In genomic region chr19:11100064-11100463, GRCh38 we compare ENCODE assay signal across 20 cellular contexts. TPM values are rescaled to one million over a fixed set of nuclear protein-coding genes. Genes with fewer than 3 reads are reported as not detected.
A peak's percentile ranks its signal among the peaks of the same experiment; 100 is the strongest.
DNase-seq lines count a peak whose midpoint lies in the region; ATAC-seq, FAIRE-seq and TF ChIP-seq lines count a peak whose summit lies in the region.
"Had no signal": no experiment of that assay in that cellular context is flagged by ENCODE, and none has a peak within 500 bp of the region (broad histone marks: within the 10 kb centered on the region; RNA-seq: fewer than 3 reads in every experiment).

No MANE protein-coding gene starts in this region.

- intact Hi-C loops in A673 (cut with micrococcal nuclease; ENCODE audit: unreplicated experiment) = no loop called here
- intact Hi-C loops in K562 (cut with micrococcal nuclease) = no loop called here

- peaks cover 3% of the 10 kb centered on the region for H3K9me3 Mint-ChIP-seq in natural killer cell treated with Interleukin-12 subunit alpha and Interleukin-12 subunit beta and Interleukin-15 and Interleukin-18, amount 100 ng/mL, for 72 hours

- peaks cover 98% of the 10 kb centered on the region for H3K36me3 ChIP-seq in A673 (ENCODE audit: insufficient read depth, low read length, poor library complexity, severe bottlenecking)
- H3K36me3 ChIP-seq in BLaER1 treated with 17β-estradiol and CSF1 and Interleukin-3, amounts not matched to agents 10 nM and 100 nM = peaks cover 47 to 100% (median 98%) of the 10 kb centered on the region in 11 experiments
- H3K36me3 ChIP-seq in K562 (ENCODE audit: control insufficient read depth, insufficient read depth, low read length) = peaks cover 97% of the 10 kb centered on the region
- H3K36me3 ChIP-seq in hepatocyte (replicated peaks; ENCODE audit: insufficient read depth, low read depth) = no peaks in the 10 kb centered on the region
- H3K36me3 ChIP-seq: ovary had no signal

- TF ChIP-seq RAD21 in K562 (CRISPR knock-in tag; conservative IDR thresholded peaks at IDR 0.05 in 1 of 2, IDR thresholded peaks at IDR 0.05 in 1 of 2) = no peak

- H3K27ac ChIP-seq in A673 (ENCODE audit: low read depth, low read length, poor library complexity, severe bottlenecking) (peak overlapping the region; percentile 63), K562 (ENCODE audit: extremely low read depth, low read depth, low read length) (no peak overlapping the region; the same call in 2 of the 3 replicates), hepatocyte (no peak overlapping the region)
- H3K27ac ChIP-seq in BLaER1 treated with 17β-estradiol and CSF1 and Interleukin-3, amounts not matched to agents 10 nM and 100 nM = peak overlapping the region in 9 of 11 experiments; percentile 16 to 58 (median 42); a peak in 16 of 22 replicates
- H3K27ac ChIP-seq: left lung, ovary had no signal

- H4K20me1 ChIP-seq in BLaER1 treated with 17β-estradiol and CSF1 and Interleukin-3, amounts not matched to agents 10 nM and 100 nM = peaks cover 0 to 100% (median 97%) of the 10 kb centered on the region in 11 experiments; a peak in 20 of 22 replicates
- H4K20me1 ChIP-seq in K562 (replicated peaks; ENCODE audit: control insufficient read depth, insufficient read depth, low read length) (peaks cover 62% of the 10 kb centered on the region), hepatocyte (ENCODE audit: insufficient read depth, poor library complexity, severe bottlenecking) (peaks cover 92% of the 10 kb centered on the region)

- TF ChIP-seq CTCF in A673 (conservative IDR thresholded peaks at IDR 0.05; ENCODE audit: low read depth, low read length) (no peak), K562 (IDR thresholded peaks at IDR 0.05 in 2 of 3, conservative IDR thresholded peaks at IDR 0.05 in 1 of 3; ENCODE audit: insufficient read depth in 2 of 3, low read depth in 1 of 3, low read length in 3 of 3) (no peak), hepatocyte (IDR thresholded peaks at IDR 0.05; ENCODE audit: poor library complexity) (no peak)

- H3K4me3 ChIP-seq in A673 (ENCODE audit: low read depth, low read length, poor library complexity, severe bottlenecking) = no peak overlapping the region
- H3K4me3 ChIP-seq in BLaER1 treated with 17β-estradiol and CSF1 and Interleukin-3, amounts not matched to agents 10 nM and 100 nM = no peak overlapping the region
- no peak overlapping the region for H3K4me3 ChIP-seq in K562
- no peak overlapping the region for H3K4me3 ChIP-seq in hepatocyte
- H3K4me3 ChIP-seq: left lung, ovary, upper lobe of left lung had no signal

- H3K9me3 ChIP-seq in A673 (ENCODE audit: low read depth, low read length, poor library complexity, severe bottlenecking) = no peaks in the 10 kb centered on the region
- peaks cover 0 to 26% (median 5%) of the 10 kb centered on the region in 11 experiments; a peak in 10 of 22 replicates for H3K9me3 ChIP-seq in BLaER1 treated with 17β-estradiol and CSF1 and Interleukin-3, amounts not matched to agents 10 nM and 100 nM (replicated peaks in 1 of 11)
- H3K9me3 ChIP-seq in K562 (replicated peaks; ENCODE audit: control insufficient read depth, insufficient read depth, low read depth, low read length) = no peaks in the 10 kb centered on the region
- no peaks in the 10 kb centered on the region for H3K9me3 ChIP-seq in hepatocyte (ENCODE audit: low read depth)
- H3K9me3 ChIP-seq: left lung, ovary, upper lobe of left lung had no signal

- no peaks in the 10 kb centered on the region for H3K27me3 Mint-ChIP-seq in natural killer cell treated with Interleukin-12 subunit alpha and Interleukin-12 subunit beta and Interleukin-15 and Interleukin-18, amount 100 ng/mL, for 72 hours

- no peaks in the 10 kb centered on the region for H3K9me2 ChIP-seq in hepatocyte (replicated peaks; ENCODE audit: insufficient read depth)

- H3K27ac Mint-ChIP-seq in natural killer cell treated with Interleukin-12 subunit alpha and Interleukin-12 subunit beta and Interleukin-15 and Interleukin-18, amount 100 ng/mL, for 72 hours = peak overlapping the region; percentile 53 to 89

- H3K9me1 ChIP-seq in K562 (ENCODE audit: control insufficient read depth, insufficient read depth, low read length) = peaks cover 20% of the 10 kb centered on the region

- peaks cover 91% of the 10 kb centered on the region for H3K79me2 ChIP-seq in K562 (ENCODE audit: control insufficient read depth, insufficient read depth, low read length)
- peaks cover 89% of the 10 kb centered on the region for H3K79me2 ChIP-seq in hepatocyte

- 93% methylated on average over 13 of the region's 13 CpGs for WGBS in K562 (ENCODE audit: insufficient coverage, low coverage, missing lambda C conversion rate)
- WGBS in hepatocyte (ENCODE audit: low lambda C conversion rate, missing lambda C conversion rate) = 92% methylated on average over 13 of the region's 13 CpGs

- H3K9ac ChIP-seq in BLaER1 treated with 17β-estradiol and CSF1 and Interleukin-3, amounts not matched to agents 10 nM and 100 nM = peak overlapping the region in 5 of 11 experiments; percentile 2 to 51 (median 27); a peak in 7 of 22 replicates
- H3K9ac ChIP-seq in K562 (ENCODE audit: insufficient read depth in 1 of 2, low read depth in 2 of 2, low read length in 2 of 2) = no peak overlapping the region

- BruUV-seq in A673 (replicated peaks; lab: Mats Ljungman, UMichigan) = no TSS peak
- BruUV-seq in K562 (replicated peaks; lab: Mats Ljungman, UMichigan) = TSS peak; percentile 0

- no peak for TF ChIP-seq EP300 in K562 (IDR thresholded peaks at IDR 0.05; ENCODE audit: low read length)

- in situ Hi-C loops in K562 (cut with MboI) = no loop called here

- DNase-seq in A673 (ENCODE audit: low spot score) (peak; percentile 70), K562 (ENCODE audit: extremely low read depth in 1 of 4, low spot score in 3 of 4) (no peak), hepatocyte (ENCODE audit: low spot score) (no peak), COLO668 (lab: John Stamatoyannopoulos, UW; ENCODE audit: unreplicated experiment) (no peak), GDM1 (lab: John Stamatoyannopoulos, UW) (no peak)
- no peak for DNase-seq in natural killer cell treated with Interleukin-12 subunit alpha and Interleukin-12 subunit beta and Interleukin-15 and Interleukin-18, amount 100 ng/mL, for 72 hours (ENCODE audit: low spot score)
- DNase-seq: activated effector memory CD4-positive, alpha-beta T cell treated with anti-CD3 and anti-CD28 coated beads, Interleukin-2, amount 50 U/mL, for 16 hours; amygdala; effector CD8-positive, alpha-beta T cell; EL; GOT3; left lung; NCI-H1105 treated with DMSO at 0.1 percent for 48 hours; NCI-H2107; NCI-H524; ovary; stimulated activated naive CD8-positive, alpha-beta T cell treated with anti-CD3 and anti-CD28 coated beads, Interleukin-15, Interleukin-2, amounts not matched to agents 100 U/mL and 50 U/mL, for 24 hours; upper lobe of left lung had no signal

- ATAC-seq in K562 = no peak
- ATAC-seq in natural killer cell treated with Interleukin-12 subunit alpha and Interleukin-12 subunit beta and Interleukin-15 and Interleukin-18, amount 100 ng/mL, for 72 hours = no peak
- ATAC-seq: left lung; sciatic nerve; stimulated activated naive CD8-positive, alpha-beta T cell treated with anti-CD3 and anti-CD28 coated beads, Interleukin-15, Interleukin-2, amounts not matched to agents 100 U/mL and 50 U/mL, for 24 hours had no signal

- H3K36me3 Mint-ChIP-seq in natural killer cell treated with Interleukin-12 subunit alpha and Interleukin-12 subunit beta and Interleukin-15 and Interleukin-18, amount 100 ng/mL, for 72 hours = peaks cover 25% of the 10 kb centered on the region

- H3K4me1 ChIP-seq in A673 (ENCODE audit: insufficient read depth, low read length, poor library complexity, severe bottlenecking) (peaks cover 36% of the 10 kb centered on the region), K562 (replicated peaks in 1 of 2; ENCODE audit: control insufficient read depth in 2 of 2, insufficient read depth in 2 of 2, low read length in 2 of 2) (peaks cover 17 to 19% of the 10 kb centered on the region in 2 experiments), hepatocyte (ENCODE audit: insufficient read depth) (no peaks in the 10 kb centered on the region)
- H3K4me1 ChIP-seq in BLaER1 treated with 17β-estradiol and CSF1 and Interleukin-3, amounts not matched to agents 10 nM and 100 nM = peaks cover 30 to 56% (median 52%) of the 10 kb centered on the region in 10 experiments

- POLR2A ChIA-PET in A673 (lab: Charles Lee; ENCODE audit: low non-redundant PET) (interaction anchor here (0.5 to 0.6 kb wide), 2 partner anchors 149 to 1222 kb away, joined by 4 to 6 read pairs; no protein-coding TSS in a partner anchor), K562 (lab: Yijun Ruan, JAX) (interaction anchor here (0.6 to 1.7 kb wide), 5 partner anchors 8 to 888 kb away, joined by 3 to 6 read pairs (median 3); no protein-coding TSS in a partner anchor)

- H3K4me3 Mint-ChIP-seq in natural killer cell treated with Interleukin-12 subunit alpha and Interleukin-12 subunit beta and Interleukin-15 and Interleukin-18, amount 100 ng/mL, for 72 hours = peak overlapping the region; percentile 4

- TF ChIP-seq POLR2A in K562 (conservative IDR thresholded peaks at IDR 0.05) = 0 out of 2 replicates have a peak, but pooled peaks have one; percentile 2

- H2AFZ ChIP-seq in K562 (ENCODE audit: low read depth, low read length) (no peak overlapping the region), hepatocyte (no peak overlapping the region)

- peak overlapping the region; percentile 2 to 97 (median 49); a peak in 19 of 22 replicates for H3K4me2 ChIP-seq in BLaER1 treated with 17β-estradiol and CSF1 and Interleukin-3, amounts not matched to agents 10 nM and 100 nM
- H3K4me2 ChIP-seq in K562 (ENCODE audit: insufficient read depth, low read length) = no peak overlapping the region
- H3K4me2 ChIP-seq in hepatocyte = no peak overlapping the region

- H3K27me3 ChIP-seq in A673 (replicated peaks; ENCODE audit: insufficient read depth, low read depth, low read length, poor library complexity) (no peaks in the 10 kb centered on the region), K562 (ENCODE audit: control insufficient read depth in 2 of 2, insufficient read depth in 2 of 2, low read length in 2 of 2) (no peaks in the 10 kb centered on the region), hepatocyte (no peaks in the 10 kb centered on the region)
- no peaks in the 10 kb centered on the region for H3K27me3 ChIP-seq in BLaER1 treated with 17β-estradiol and CSF1 and Interleukin-3, amounts not matched to agents 10 nM and 100 nM
- H3K27me3 ChIP-seq: left lung, ovary, upper lobe of left lung had no signal

- no peak for FAIRE-seq in K562 (lab: Jason Lieb, UNC)

- peaks cover 25 to 29% of the 10 kb centered on the region in 2 donors for H3K4me1 Mint-ChIP-seq in natural killer cell treated with Interleukin-12 subunit alpha and Interleukin-12 subunit beta and Interleukin-15 and Interleukin-18, amount 100 ng/mL, for 72 hours (ENCODE audit: low read depth in 2 of 2)

- CTCF ChIA-PET in A673 (lab: Charles Lee) = no interaction called here
- CTCF ChIA-PET in K562 (lab: Yijun Ruan, JAX; ENCODE audit: low intra/inter-chr PET ratio) = no interaction called here

RNA-seq across cellular contexts. Expression of gene LDLR, which starts 10.8 kb away (rescaled TPM):
- total RNA-seq in A673 (2021) (162 and 175 TPM in 2 replicates), K562 (2014; rRNA removed) (84.9 and 95.7 TPM in 2 replicates), K562 (2014; rRNA removed; fragmentation: Illumina TruSeq; extraction: Trizol) (47.0 and 56.0 TPM in 2 replicates), K562 (2015; rRNA removed; fragmentation: Illumina TruSeq; extraction: Trizol) (76.0 and 82.3 TPM in 2 replicates), K562 (2021) (114 and 121 TPM in 2 replicates), hepatocyte (110 and 126 TPM in 2 replicates)
- total RNA-seq in K562 (2011; cell fraction: chromatin; rRNA removed; ENCODE audit: low replicate concordance) = 854 and 2,497 TPM in 2 replicates
- 1,644 and 1,749 TPM in 2 replicates for total RNA-seq in K562 (2011; cell fraction: nucleolus; rRNA removed)
- total RNA-seq in K562 (2011; cell fraction: nucleoplasm; rRNA removed) = 955 and 1,119 TPM in 2 replicates
- polyA plus RNA-seq in K562 (2011; rRNA removed) (75.7 and 124 TPM in 2 replicates), K562 (2014; fragmentation: Illumina TruSeq; extraction: Trizol) (56.3 and 63.5 TPM in 2 replicates), K562 (2014; fragmentation: Nextera tagmentation; extraction: Ambion mirVana) (10 to 100 TPM; 19.9 to 28.4 TPM), K562 (2014; rRNA removed) (44.5 and 59.5 TPM in 2 replicates), hepatocyte (116 and 123 TPM in 2 replicates)
- polyA plus RNA-seq in K562 (2011; cell fraction: cytosol; rRNA removed) = 68.3 and 70.8 TPM in 2 replicates
- 163 and 213 TPM in 2 replicates for polyA plus RNA-seq in K562 (2011; cell fraction: nucleus; rRNA removed)
- 63.2 and 82.8 TPM in 2 replicates for polyA plus RNA-seq in K562 (2012)
- 187 and 204 TPM in 2 replicates for polyA minus RNA-seq in K562 (2011; rRNA and poly(A)+ RNA removed)
- polyA minus RNA-seq in K562 (2011; cell fraction: cytosol; rRNA and poly(A)+ RNA removed) = 172 and 211 TPM in 2 replicates
- polyA minus RNA-seq in K562 (2011; cell fraction: nucleus; rRNA and poly(A)+ RNA removed) = 282 and 354 TPM in 2 replicates
- 100 to 1,000 TPM; 179 to 194 TPM for total RNA-seq in natural killer cell treated with Interleukin-12 subunit alpha and Interleukin-12 subunit beta and Interleukin-15 and Interleukin-18, amount 100 ng/mL, for 72 hours

RNA-seq across cellular contexts. Expression of gene SPC24, which starts 55.5 kb away (rescaled TPM):
- total RNA-seq in A673 (2021) = 97.6 and 107 TPM in 2 replicates
- total RNA-seq in K562 (2011; cell fraction: chromatin; rRNA removed; ENCODE audit: low replicate concordance) = 42.4 and 88.4 TPM in 2 replicates
- total RNA-seq in K562 (2011; cell fraction: nucleolus; rRNA removed) = 65.7 and 76.1 TPM in 2 replicates
- 69.6 and 78.4 TPM in 2 replicates for total RNA-seq in K562 (2011; cell fraction: nucleoplasm; rRNA removed)
- total RNA-seq in K562 (2014; rRNA removed) = 154 and 188 TPM in 2 replicates
- 72.8 and 75.2 TPM in 2 replicates for total RNA-seq in K562 (2014; rRNA removed; fragmentation: Illumina TruSeq; extraction: Trizol)
- 82.0 and 82.5 TPM in 2 replicates for total RNA-seq in K562 (2015; rRNA removed; fragmentation: Illumina TruSeq; extraction: Trizol)
- total RNA-seq in K562 (2021) = 106 and 111 TPM in 2 replicates
- 44.3 and 52.6 TPM in 2 replicates for polyA plus RNA-seq in K562 (2011; rRNA removed)
- polyA plus RNA-seq in K562 (2011; cell fraction: cytosol; rRNA removed) = 44.2 and 55.5 TPM in 2 replicates
- 63.2 and 80.4 TPM in 2 replicates for polyA plus RNA-seq in K562 (2011; cell fraction: nucleus; rRNA removed)
- 45.4 and 60.6 TPM in 2 replicates for polyA plus RNA-seq in K562 (2012)
- polyA plus RNA-seq in K562 (2014; fragmentation: Illumina TruSeq; extraction: Trizol) = 39.1 and 41.6 TPM in 2 replicates
- 10 to 100 TPM; 18.2 to 26.8 TPM for polyA plus RNA-seq in K562 (2014; fragmentation: Nextera tagmentation; extraction: Ambion mirVana)
- 60.9 and 66.7 TPM in 2 replicates for polyA plus RNA-seq in K562 (2014; rRNA removed)
- 102 and 155 TPM in 2 replicates for polyA minus RNA-seq in K562 (2011; rRNA and poly(A)+ RNA removed)
- 81.5 and 101 TPM in 2 replicates for polyA minus RNA-seq in K562 (2011; cell fraction: cytosol; rRNA and poly(A)+ RNA removed)
- 28.3 and 31.5 TPM in 2 replicates for polyA minus RNA-seq in K562 (2011; cell fraction: nucleus; rRNA and poly(A)+ RNA removed)
- total RNA-seq in natural killer cell treated with Interleukin-12 subunit alpha and Interleukin-12 subunit beta and Interleukin-15 and Interleukin-18, amount 100 ng/mL, for 72 hours = 10 to 100 TPM; 26.6 to 48.3 TPM
- total RNA-seq in hepatocyte = 9.0 and 11.5 TPM in 2 replicates
- 5.2 and 8.8 TPM in 2 replicates for polyA plus RNA-seq in hepatocyte

Comparison
In these comparisons a context has a peak if more than half of its experiments do, and no peak if none do; other contexts are left out.
1. H3K27ac ChIP-seq: peak in A673 (single experiment) and BLaER1 treated with 17β-estradiol and CSF1 and Interleukin-3, amounts not matched to agents 10 nM and 100 nM (9 of 11); none in K562 (single experiment) and hepatocyte (single experiment).
2. H3K4me2 ChIP-seq: peak in BLaER1 treated with 17β-estradiol and CSF1 and Interleukin-3, amounts not matched to agents 10 nM and 100 nM (11 of 11); none in K562 (single experiment) and hepatocyte (single experiment).